Comparison of ENCODE assay signal across 22 cellular contexts in the genomic region with DNA sequence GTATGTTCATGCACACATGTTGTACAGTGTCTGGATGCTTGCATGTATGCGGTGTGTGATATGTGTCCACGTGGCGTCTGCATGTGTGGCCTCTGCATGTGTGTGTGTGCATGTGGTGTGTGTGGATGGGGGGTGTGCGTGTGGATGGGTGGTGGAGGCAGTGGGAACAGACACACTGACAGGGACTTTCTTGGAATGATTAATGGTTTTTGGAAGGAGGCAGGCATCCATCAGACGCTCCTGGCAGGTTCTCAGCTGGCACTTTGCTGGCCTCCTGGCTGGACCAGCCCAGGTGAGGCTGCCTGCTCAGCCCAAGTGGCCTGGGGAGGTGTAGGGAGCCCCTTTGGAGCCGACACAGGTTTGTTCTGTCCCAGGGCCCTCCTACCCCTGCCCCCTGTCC.
"Had no signal": no experiment of that assay in that cellular context is flagged by ENCODE, and none has a peak within 500 bp of the region (broad histone marks: within the 10 kb centered on the region; RNA-seq: fewer than 3 reads in every experiment).

No MANE protein-coding gene starts in this region.

- H3K27me3 ChIP-seq: body of pancreas, pancreas, testis had no signal

- H3K9me3 ChIP-seq: body of pancreas, colonic mucosa, pancreas, spleen, testis, upper lobe of right lung had no signal

- H3K9me3 Mint-ChIP-seq: activated naive CD8-positive, alpha-beta T cell treated with anti-CD3 and anti-CD28 coated beads, Interleukin-2, amount 10 ng/mL, durations not matched to agents 7 days and 5 days; activated T-helper 2 cell treated with anti-CD3 and anti-CD28 coated beads, Interferon-gamma antibody, Interleukin-2, Interleukin-4, amounts not matched to agents 10 μg/mL and 5 μg/mL and 100 μg/mL, durations not matched to agents 14 hours and 24 hours and 36 hours; endodermal cell; T-helper 2 cell treated with Interferon-gamma antibody and Interleukin-4, amounts not matched to agents 5 μg/mL and 100 μg/mL, for 36 hours had no signal

- H3K36me3 Mint-ChIP-seq: activated naive CD8-positive, alpha-beta T cell treated with anti-CD3 and anti-CD28 coated beads, Interleukin-2, amount 10 ng/mL, durations not matched to agents 7 days and 5 days; stimulated activated memory B cell treated with anti-CD40 and anti-IgM and Interleukin-4, amounts not matched to agents 10 μg/mL and 1 μg/mL and 100 μg/mL, for 72 hours had no signal

- H3K27ac Mint-ChIP-seq: activated CD4-positive, alpha-beta T cell treated with anti-CD3 and anti-CD28 coated beads for 36 hours; activated naive CD8-positive, alpha-beta T cell treated with anti-CD3 and anti-CD28 coated beads, Interleukin-2, amount 10 ng/mL, durations not matched to agents 7 days and 5 days; activated T-helper 2 cell treated with anti-CD3 and anti-CD28 coated beads, Interferon-gamma antibody, Interleukin-2, Interleukin-4, amounts not matched to agents 10 μg/mL and 5 μg/mL and 100 μg/mL, durations not matched to agents 14 hours and 24 hours and 36 hours; endodermal cell; stimulated activated memory B cell treated with anti-CD40 and anti-IgM and Interleukin-4, amounts not matched to agents 10 μg/mL and 1 μg/mL and 100 μg/mL, for 72 hours; T-helper 2 cell treated with Interferon-gamma antibody and Interleukin-4, amounts not matched to agents 5 μg/mL and 100 μg/mL, for 36 hours had no signal

- DNase-seq: activated CD4-positive, alpha-beta T cell treated with anti-CD3 and anti-CD28 coated beads for 36 hours; activated CD4-positive, alpha-beta T cell treated with anti-CD3 and anti-CD28 coated beads, Interleukin-2, amount 50 U/mL, for 48 hours; activated naive CD4-positive, alpha-beta T cell treated with Interleukin-2 at 50 U/mL for 16 hours; activated naive CD8-positive, alpha-beta T cell treated with anti-CD3 and anti-CD28 coated beads, Interleukin-2, amount 10 ng/mL, durations not matched to agents 7 days and 5 days; amygdala; central memory CD4-positive, alpha-beta T cell; colonic mucosa; endodermal cell; foreskin melanocyte; head of caudate nucleus; kidney; pancreas; spleen; stimulated activated CD4-positive, alpha-beta T cell treated with anti-CD3 and anti-CD28 coated beads, Interleukin-4, amount 100 ng/mL, for 4 hours; testis; upper lobe of right lung had no signal

- FAIRE-seq: kidney, pancreas, TTC549 had no signal

- H3K4me3 ChIP-seq: body of pancreas, colonic mucosa, pancreas, spleen, testis, upper lobe of right lung had no signal

- ATAC-seq: activated CD4-positive, alpha-beta T cell treated with anti-CD3 and anti-CD28 coated beads for 36 hours; body of pancreas; sciatic nerve; stimulated activated memory B cell treated with anti-CD40 and anti-IgM and Interleukin-4, amounts not matched to agents 10 μg/mL and 1 μg/mL and 100 μg/mL, for 72 hours had no signal

- H3K27ac ChIP-seq: body of pancreas, colonic mucosa, pancreas, upper lobe of right lung had no signal

- H3K4me3 Mint-ChIP-seq: activated CD4-positive, alpha-beta T cell treated with anti-CD3 and anti-CD28 coated beads for 36 hours; activated naive CD8-positive, alpha-beta T cell treated with anti-CD3 and anti-CD28 coated beads, Interleukin-2, amount 10 ng/mL, durations not matched to agents 7 days and 5 days; endodermal cell; stimulated activated memory B cell treated with anti-CD40 and anti-IgM and Interleukin-4, amounts not matched to agents 10 μg/mL and 1 μg/mL and 100 μg/mL, for 72 hours; T-helper 2 cell treated with Interferon-gamma antibody and Interleukin-4, amounts not matched to agents 5 μg/mL and 100 μg/mL, for 36 hours had no signal

- H3K4me1 Mint-ChIP-seq: activated CD4-positive, alpha-beta T cell treated with anti-CD3 and anti-CD28 coated beads for 36 hours; activated naive CD8-positive, alpha-beta T cell treated with anti-CD3 and anti-CD28 coated beads, Interleukin-2, amount 10 ng/mL, durations not matched to agents 7 days and 5 days had no signal

- H3K36me3 ChIP-seq: colonic mucosa, pancreas, spleen, upper lobe of right lung had no signal

- H3K4me1 ChIP-seq: colonic mucosa had no signal
